ENCODE assay signal across 8 cellular contexts in the genomic region with DNA sequence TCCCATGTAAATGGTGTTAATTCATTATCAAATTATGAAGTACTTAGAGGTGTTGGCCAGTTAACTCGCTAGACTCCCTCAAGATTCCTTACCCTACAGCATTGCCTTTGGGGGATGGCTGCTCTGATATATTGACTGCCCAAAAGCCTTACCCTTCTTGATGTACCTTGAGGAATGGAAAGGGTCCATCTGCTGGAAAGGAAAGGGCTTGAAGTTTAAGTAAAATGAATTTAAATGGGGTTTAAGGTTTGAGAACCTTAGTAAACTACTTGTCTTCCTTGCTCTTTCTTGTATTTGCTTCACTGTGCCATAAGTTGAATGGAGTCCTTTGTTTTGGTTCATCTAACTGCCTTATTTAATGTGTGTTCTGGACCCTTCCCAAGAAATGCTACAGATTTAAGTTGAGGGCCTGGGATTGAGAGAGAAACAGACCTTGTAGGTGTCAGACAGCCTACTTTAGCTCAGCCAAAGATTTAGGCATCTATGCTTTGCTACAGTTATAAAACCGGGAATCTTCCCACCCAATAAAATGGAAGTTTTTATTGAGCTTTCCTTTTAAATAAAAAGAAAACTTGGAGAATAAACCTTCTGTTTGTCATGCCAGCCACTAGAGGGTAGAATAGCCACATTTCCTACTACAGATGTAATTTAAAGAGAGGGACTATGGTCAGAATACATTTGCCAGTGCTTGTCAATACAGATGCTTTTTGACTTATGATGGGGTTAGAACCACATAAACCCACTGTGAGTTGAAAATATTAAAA. TPM values are rescaled to one million over a fixed set of nuclear protein-coding genes. Genes with fewer than 3 reads are reported as not detected.
DNase-seq lines count a peak whose midpoint lies in the region; ATAC-seq, FAIRE-seq and TF ChIP-seq lines count a peak whose summit lies in the region.

No MANE protein-coding gene starts in this region.

- H3K4me1 Mint-ChIP-seq in naive thymus-derived CD4-positive, alpha-beta T cell, result peaks cover 0 to 27% (median 9%) of the 10 kb centered on the region in 7 donors

- TF ChIP-seq CTCF in GM12874 (IDR thresholded peaks at IDR 0.05; ENCODE audit: insufficient read depth, low read depth, low read length) (peak; percentile 45; the same call in 1 of the 2 replicates), Peyer's patch (IDR thresholded peaks at IDR 0.05) (peak; percentile 25 to 85 (median 68)), epithelial cell of proximal tubule (conservative IDR thresholded peaks at IDR 0.05; ENCODE audit: low read depth, low read length) (peak; percentile 72)

- peak overlapping the region in 3 of 4 donors; percentile 25 to 73 (median 59) for H3K27ac ChIP-seq in Peyer's patch
- H3K27ac ChIP-seq in naive thymus-derived CD4-positive, alpha-beta T cell (ENCODE audit: low read depth, low read length), result no peak overlapping the region

- no peaks in the 10 kb centered on the region for H3K36me3 ChIP-seq in Peyer's patch
- no peaks in the 10 kb centered on the region for H3K36me3 ChIP-seq in naive thymus-derived CD4-positive, alpha-beta T cell (ENCODE audit: control insufficient read depth in 2 of 3, insufficient read depth in 3 of 3, low read length in 3 of 3)

- POLR2A ChIA-PET in naive thymus-derived CD4-positive, alpha-beta T cell (lab: Charles Lee), result no interaction called here

- H3K9me3 ChIP-seq in Peyer's patch, result no peaks in the 10 kb centered on the region
- H3K9me3 ChIP-seq in naive thymus-derived CD4-positive, alpha-beta T cell (ENCODE audit: control insufficient read depth in 2 of 3, low read length in 3 of 3), result no peaks in the 10 kb centered on the region

- no peak overlapping the region for H3K27ac Mint-ChIP-seq in naive thymus-derived CD4-positive, alpha-beta T cell

- peaks cover 0 to 3% (median 0%) of the 10 kb centered on the region in 5 donors for H3K36me3 Mint-ChIP-seq in naive thymus-derived CD4-positive, alpha-beta T cell

- H3K27me3 ChIP-seq in Peyer's patch, result no peaks in the 10 kb centered on the region
- H3K27me3 ChIP-seq in naive thymus-derived CD4-positive, alpha-beta T cell (ENCODE audit: control insufficient read depth in 2 of 2, insufficient read depth in 2 of 2, low read length in 2 of 2), result no peaks in the 10 kb centered on the region

- no peaks in the 10 kb centered on the region for H3K27me3 Mint-ChIP-seq in naive thymus-derived CD4-positive, alpha-beta T cell

- peak; percentile 59 for DNase-seq in HS-27A (ENCODE audit: low read depth)
- no peak for DNase-seq in Peyer's patch
- no peak for DNase-seq in epithelial cell of proximal tubule (ENCODE audit: low read depth)
- no peak for DNase-seq in naive thymus-derived CD4-positive, alpha-beta T cell

- intact Hi-C loops in naive thymus-derived CD4-positive, alpha-beta T cell (cut with micrococcal nuclease), result loop anchor here in 1 of 2 donors (1.0 kb wide), 3 partner anchors 226 to 415 kb away; no protein-coding TSS in a partner anchor

- no peak overlapping the region for H3K4me3 ChIP-seq in Peyer's patch
- no peak overlapping the region for H3K4me3 ChIP-seq in epithelial cell of proximal tubule (ENCODE audit: low read depth, low read length)
- H3K4me3 ChIP-seq in naive thymus-derived CD4-positive, alpha-beta T cell (ENCODE audit: low read length), result no peak overlapping the region

- TF ChIP-seq POLR2A in Peyer's patch (IDR thresholded peaks at IDR 0.05), result no peak

- FAIRE-seq in A204.1 (lab: Jason Lieb, UNC), result peak; percentile 91

- ATAC-seq in naive thymus-derived CD4-positive, alpha-beta T cell, result peak; percentile 51
- no peak for ATAC-seq in HG03432 (IDR thresholded peaks at IDR 0.05; ENCODE audit: unreplicated experiment)
- no peak for ATAC-seq in GM19023 (IDR thresholded peaks at IDR 0.05; ENCODE audit: unreplicated experiment)

- H3K4me3 Mint-ChIP-seq in naive thymus-derived CD4-positive, alpha-beta T cell, result no peak overlapping the region

- CTCF ChIA-PET in naive thymus-derived CD4-positive, alpha-beta T cell (lab: Charles Lee), result interaction anchor here (0.7 kb wide), 1 partner anchor 11 kb away, joined by 4 read pairs; no protein-coding TSS in a partner anchor

- H3K4me1 ChIP-seq in Peyer's patch, result no peaks in the 10 kb centered on the region
- H3K4me1 ChIP-seq in naive thymus-derived CD4-positive, alpha-beta T cell (ENCODE audit: control insufficient read depth in 2 of 2, insufficient read depth in 2 of 2, low read length in 2 of 2), result no peaks in the 10 kb centered on the region

- no peaks in the 10 kb centered on the region for H3K9me3 Mint-ChIP-seq in naive thymus-derived CD4-positive, alpha-beta T cell

RNA-seq across cellular contexts. Expression of gene CMSS1, which starts 25.3 kb away (rescaled TPM):
- total RNA-seq in Peyer's patch, result 1 to 10 TPM; 1.3 to 9.9 (median 2.3) TPM
- total RNA-seq in epithelial cell of proximal tubule, result 28.4 and 34.9 TPM in 2 replicates
- total RNA-seq in naive thymus-derived CD4-positive, alpha-beta T cell, result 10 to 100 TPM; 14.9 to 47.7 (median 18.2) TPM
- 10 to 100 TPM; 22.4 to 25.6 TPM for polyA plus RNA-seq in naive thymus-derived CD4-positive, alpha-beta T cell
